Comparison of ENCODE assay signal across 22 cellular contexts in the genomic region with DNA sequence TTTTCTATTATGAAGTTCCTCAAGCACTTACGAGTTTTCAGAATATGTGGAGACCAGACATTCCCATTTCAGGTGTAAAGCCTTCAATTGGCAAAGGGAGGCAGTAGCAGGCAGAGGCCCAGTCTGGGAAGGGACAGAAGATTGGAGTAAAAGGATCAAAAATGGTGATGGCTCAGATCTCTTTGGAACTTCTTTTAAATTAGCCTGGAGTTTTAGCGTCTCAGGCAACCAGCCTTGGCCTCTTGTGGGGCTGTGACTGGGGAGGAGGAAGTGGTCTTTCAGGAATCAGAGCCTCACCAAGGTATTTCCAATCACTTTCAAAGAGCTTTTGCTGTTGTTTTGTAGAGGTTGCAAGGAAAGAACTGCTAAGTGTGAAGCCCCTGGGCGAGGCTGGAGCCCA.
DNase-seq lines count a peak whose midpoint lies in the region; ATAC-seq, FAIRE-seq and TF ChIP-seq lines count a peak whose summit lies in the region.
"Had no signal": no experiment of that assay in that cellular context is flagged by ENCODE, and none has a peak within 500 bp of the region (broad histone marks: within the 10 kb centered on the region; RNA-seq: fewer than 3 reads in every experiment).

No MANE protein-coding gene starts in this region.

- H3K36me3 ChIP-seq in mammary epithelial cell (ENCODE audit: insufficient read depth, low read length) = no peaks in the 10 kb centered on the region
- H3K36me3 ChIP-seq in breast epithelium = no peaks in the 10 kb centered on the region
- H3K36me3 ChIP-seq in K562 (ENCODE audit: control insufficient read depth, insufficient read depth, low read length) = no peaks in the 10 kb centered on the region
- no peaks in the 10 kb centered on the region for H3K36me3 ChIP-seq in mesenchymal stem cell (ENCODE audit: control insufficient read depth in 1 of 2, insufficient read depth in 2 of 2, low read depth in 1 of 2, low read length in 2 of 2)

- no peak overlapping the region for H2BK120ac ChIP-seq in mesenchymal stem cell (ENCODE audit: low read depth, low read length)

- no peaks in the 10 kb centered on the region for H3K9me1 ChIP-seq in K562 (ENCODE audit: control insufficient read depth, insufficient read depth, low read length)

- dilution Hi-C loops in mammary epithelial cell (cut with HindIII; ENCODE audit: low sequenced_read_pairs) = no loop called here

- TF ChIP-seq POLR2A in breast epithelium (IDR thresholded peaks at IDR 0.05) (no peak), K562 (conservative IDR thresholded peaks at IDR 0.05) (no peak)

- intact Hi-C loops in mammary epithelial cell (cut with micrococcal nuclease) = loop anchor here (10.0 kb wide), 1 partner anchor 241 kb away; the partner anchor contains the start of gene FRAS1
- intact Hi-C loops in breast epithelium (cut with DNase I; ENCODE audit: low total_unique reads) = no loop called here
- intact Hi-C loops in K562 (cut with micrococcal nuclease) = no loop called here

- no peak overlapping the region for H2BK15ac ChIP-seq in mesenchymal stem cell (ENCODE audit: low read depth, poor library complexity, severe bottlenecking)

- H2AFZ ChIP-seq in mammary epithelial cell (ENCODE audit: low read depth, low read length) = peak overlapping the region; percentile 42
- H2AFZ ChIP-seq in K562 (ENCODE audit: low read depth, low read length) = no peak overlapping the region
- no peak overlapping the region for H2AFZ ChIP-seq in mesenchymal stem cell (ENCODE audit: low read depth, low read length)

- WGBS in mammary epithelial cell (ENCODE audit: low coverage, missing lambda C conversion rate) = 64% methylated on average over 3 of the region's 3 CpGs
- 0% methylated on average over 3 of the region's 3 CpGs for WGBS in K562 (ENCODE audit: insufficient coverage, low coverage, missing lambda C conversion rate)
- WGBS in mesenchymal stem cell = 74% methylated on average over 3 of the region's 3 CpGs

- H4K91ac ChIP-seq in mesenchymal stem cell (ENCODE audit: low read length) = no peak overlapping the region

- H3K79me1 ChIP-seq in mesenchymal stem cell (replicated peaks; ENCODE audit: low read length, poor library complexity, severe bottlenecking) = no peaks in the 10 kb centered on the region

- H2BK12ac ChIP-seq in mesenchymal stem cell (ENCODE audit: low read length in 2 of 2) = no peak overlapping the region

- H3K9me3 ChIP-seq in mammary epithelial cell (replicated peaks; ENCODE audit: insufficient read depth, low read length) = no peaks in the 10 kb centered on the region
- H3K9me3 ChIP-seq in breast epithelium = no peaks in the 10 kb centered on the region
- H3K9me3 ChIP-seq in K562 (replicated peaks; ENCODE audit: control insufficient read depth, insufficient read depth, low read depth, low read length) = no peaks in the 10 kb centered on the region
- no peaks in the 10 kb centered on the region for H3K9me3 ChIP-seq in mesenchymal stem cell (ENCODE audit: control insufficient read depth, low read length)
- H3K9me3 ChIP-seq: Caco-2 had no signal

- H3K79me2 ChIP-seq in mammary epithelial cell (ENCODE audit: insufficient read depth, low read length) (no peaks in the 10 kb centered on the region), K562 (ENCODE audit: control insufficient read depth, insufficient read depth, low read length) (no peaks in the 10 kb centered on the region)

- no peak overlapping the region for H2BK5ac ChIP-seq in mesenchymal stem cell (ENCODE audit: low read depth, low read length, poor library complexity, severe bottlenecking)

- TF ChIP-seq CTCF in mammary epithelial cell (conservative IDR thresholded peaks at IDR 0.05 in 1 of 2, IDR thresholded peaks at IDR 0.05 in 1 of 2; ENCODE audit: extremely low read depth in 1 of 2, insufficient read depth in 1 of 2, low read depth in 1 of 2, low read length in 2 of 2) (no peak), breast epithelium (IDR thresholded peaks at IDR 0.05) (no peak), K562 (IDR thresholded peaks at IDR 0.05 in 2 of 3, conservative IDR thresholded peaks at IDR 0.05 in 1 of 3; ENCODE audit: insufficient read depth in 2 of 3, low read depth in 1 of 3, low read length in 3 of 3) (peak in 2 of 3 experiments; percentile 9 to 12; a peak in 1 of 6 replicates)

- H3K27ac ChIP-seq in mammary epithelial cell (ENCODE audit: insufficient read depth, low read depth, low read length) (no peak overlapping the region), breast epithelium (no peak overlapping the region), K562 (ENCODE audit: extremely low read depth, low read depth, low read length) (no peak overlapping the region), mesenchymal stem cell (ENCODE audit: low read length, poor library complexity, severe bottlenecking) (no peak overlapping the region)

- no peak for FAIRE-seq in K562 (lab: Jason Lieb, UNC)
- FAIRE-seq: HepG2 had no signal

- CTCF ChIA-PET in mammary epithelial cell (lab: Charles Lee; ENCODE audit: low non-redundant PET) (no interaction called here), K562 (lab: Yijun Ruan, JAX; ENCODE audit: low intra/inter-chr PET ratio) (no interaction called here)

- BruUV-seq in mammary epithelial cell (replicated peaks; lab: Mats Ljungman, UMichigan) (no TSS peak), K562 (replicated peaks; lab: Mats Ljungman, UMichigan) (no TSS peak)

- H3K4me3 ChIP-seq in mammary epithelial cell (replicated peaks in 1 of 3; ENCODE audit: insufficient read depth in 1 of 3, low read depth in 2 of 3, low read length in 3 of 3) = no peak overlapping the region
- no peak overlapping the region for H3K4me3 ChIP-seq in breast epithelium
- no peak overlapping the region for H3K4me3 ChIP-seq in K562
- H3K4me3 ChIP-seq in mesenchymal stem cell (ENCODE audit: insufficient read depth in 1 of 2, low read depth in 1 of 2, low read length in 2 of 2) = no peak overlapping the region

- TF ChIP-seq RAD21 in K562 (CRISPR knock-in tag; conservative IDR thresholded peaks at IDR 0.05 in 1 of 2, IDR thresholded peaks at IDR 0.05 in 1 of 2) = no peak

- ATAC-seq in K562 (no peak), HG02970 (IDR thresholded peaks at IDR 0.05; ENCODE audit: low FRiP score, unreplicated experiment) (no peak), HG02678 (IDR thresholded peaks at IDR 0.05; ENCODE audit: unreplicated experiment) (no peak)
- ATAC-seq: HepG2, PC-3 had no signal

- H3K4me2 ChIP-seq in mammary epithelial cell (ENCODE audit: insufficient read depth, low read depth, low read length) = no peak overlapping the region
- no peak overlapping the region for H3K4me2 ChIP-seq in K562 (ENCODE audit: insufficient read depth, low read length)
- no peak overlapping the region for H3K4me2 ChIP-seq in mesenchymal stem cell (ENCODE audit: low read length, poor library complexity, severe bottlenecking)

- no peak overlapping the region for H3K9ac ChIP-seq in mammary epithelial cell (ENCODE audit: insufficient read depth, low read length)
- H3K9ac ChIP-seq in K562 (ENCODE audit: insufficient read depth in 1 of 2, low read depth in 2 of 2, low read length in 2 of 2) = no peak overlapping the region
- peak overlapping the region; percentile 80 for H3K9ac ChIP-seq in mesenchymal stem cell (ENCODE audit: low read length)

- H3K4ac ChIP-seq in mesenchymal stem cell (ENCODE audit: low read depth in 1 of 2, low read length in 2 of 2) = no peak overlapping the region

- H3K27me3 ChIP-seq in mammary epithelial cell (ENCODE audit: insufficient read depth, low read length) (no peaks in the 10 kb centered on the region), breast epithelium (no peaks in the 10 kb centered on the region), K562 (ENCODE audit: control insufficient read depth in 2 of 2, insufficient read depth in 2 of 2, low read length in 2 of 2) (peaks cover 0 to 6% of the 10 kb centered on the region in 2 experiments; a peak in 2 of 5 replicates), mesenchymal stem cell (ENCODE audit: control insufficient read depth in 1 of 2, insufficient read depth in 1 of 2, low read length in 2 of 2) (no peaks in the 10 kb centered on the region)

- no peaks in the 10 kb centered on the region for H4K20me1 ChIP-seq in mammary epithelial cell (ENCODE audit: insufficient read depth, low read length)
- H4K20me1 ChIP-seq in K562 (replicated peaks; ENCODE audit: control insufficient read depth, insufficient read depth, low read length) = no peaks in the 10 kb centered on the region

- peak overlapping the region; percentile 13 for H4K8ac ChIP-seq in mesenchymal stem cell (ENCODE audit: low read length)

- DNase-seq in mammary epithelial cell = no peak
- no peak for DNase-seq in breast epithelium (ENCODE audit: low spot score in 2 of 2)
- no peak for DNase-seq in K562 (ENCODE audit: extremely low read depth in 1 of 4, low spot score in 3 of 4)
- no peak for DNase-seq in mesenchymal stem cell
- DNase-seq in DMS79 (lab: John Stamatoyannopoulos, UW) = no peak
- no peak for DNase-seq in SW 1271 (lab: John Stamatoyannopoulos, UW)
- DNase-seq: 8988T; Caco-2; CD4-positive, alpha-beta T cell; GF-D8; KG1; MV-4-11; NCI-H1694 treated with DMSO at 0.1 percent for 48 hours; NCI-H2227 treated with DMSO at 0.1 percent for 48 hours; NCI-H510A treated with DMSO at 0.1 percent for 48 hours; NCI-H82; PC-3; RPMI8226; SHP77 treated with DMSO at 0.1 percent for 48 hours had no signal

- in situ Hi-C loops in mammary epithelial cell (cut with MboI; ENCODE audit: low sequenced_read_pairs in 2 of 2) (no loop called here), K562 (cut with MboI) (no loop called here)

- H2AK5ac ChIP-seq in mesenchymal stem cell (ENCODE audit: low read length, severe bottlenecking) = peak overlapping the region; percentile 63

- POLR2A ChIA-PET in K562 (lab: Yijun Ruan, JAX) = no interaction called here

- TF ChIP-seq EP300 in K562 (IDR thresholded peaks at IDR 0.05; ENCODE audit: low read length) = no peak

- H3K23ac ChIP-seq in mesenchymal stem cell (ENCODE audit: low read length in 2 of 2) = no peak overlapping the region

- no peak overlapping the region for H3K14ac ChIP-seq in mesenchymal stem cell (ENCODE audit: low read length in 2 of 2)

- peaks cover 24% of the 10 kb centered on the region for H3K4me1 ChIP-seq in mammary epithelial cell (ENCODE audit: insufficient read depth, low read length)
- H3K4me1 ChIP-seq in breast epithelium = no peaks in the 10 kb centered on the region
- no peaks in the 10 kb centered on the region for H3K4me1 ChIP-seq in K562 (replicated peaks in 1 of 2; ENCODE audit: control insufficient read depth in 2 of 2, insufficient read depth in 2 of 2, low read length in 2 of 2)
- peaks cover 13% of the 10 kb centered on the region for H3K4me1 ChIP-seq in mesenchymal stem cell (ENCODE audit: control insufficient read depth, insufficient read depth, low read depth, low read length)
- H3K4me1 ChIP-seq: Caco-2 had no signal

- H3K18ac ChIP-seq in mesenchymal stem cell (ENCODE audit: low read depth in 1 of 2, low read length in 2 of 2) = no peak overlapping the region

TF ChIP-seq in K562, 482 proteins besides CTCF, POLR2A, EP300 and RAD21 (continues in another document):
- no peak for TF ChIP-seq RBM25 (IDR thresholded peaks at IDR 0.05; ENCODE audit: low read depth, low read length, severe bottlenecking)
- no peak for TF ChIP-seq ZNF583 (CRISPR knock-in tag; IDR thresholded peaks at IDR 0.05)
- no peak for TF ChIP-seq ZNF146 (CRISPR knock-in tag; IDR thresholded peaks at IDR 0.05; ENCODE audit: unreplicated experiment)
- TF ChIP-seq SRSF9 (IDR thresholded peaks at IDR 0.05; ENCODE audit: borderline replicate concordance, low read depth, low read length) = no peak

Comparison
In these comparisons a context has a peak if more than half of its experiments do, and no peak if none do; other contexts are left out.
1. CTCF ChIP-seq: peak in K562 (2 of 3); none in mammary epithelial cell (0 of 2) and breast epithelium (0 of 3).